21 cellular contexts compared by ENCODE assay signal in genomic region chr7:155761162-155761561, GRCh38. TPM values are rescaled to one million over a fixed set of nuclear protein-coding genes. Genes with fewer than 3 reads are reported as not detected.
DNase-seq lines count a peak whose midpoint lies in the region; ATAC-seq and TF ChIP-seq lines count a peak whose summit lies in the region.
"Had no signal": no experiment of that assay in that cellular context is flagged by ENCODE, and none has a peak within 500 bp of the region (broad histone marks: within the 10 kb centered on the region; RNA-seq: fewer than 3 reads in every experiment).

No MANE protein-coding gene starts in this region.

- DNase-seq in CD1c-positive myeloid dendritic cell (ENCODE audit: extremely low spot score) (peak; percentile 78), DND-41 (no peak), transverse colon (no peak), GM10248 (ENCODE audit: extremely low spot score) (no peak)
- no peak for DNase-seq in effector memory CD8-positive, alpha-beta T cell
- DNase-seq: activated CD8-positive, alpha-beta memory T cell treated with anti-CD3 and anti-CD28 coated beads for 24 hours; activated effector memory CD4-positive, alpha-beta T cell treated with anti-CD3 and anti-CD28 coated beads, Interleukin-2, amount 50 U/mL, for 16 hours; aorta; BE2C; DMS79; islet precursor cell; mammary epithelial cell; NCI-H1930; NCI-H446; psoas muscle; tibial artery had no signal

- TF ChIP-seq POLR2A in transverse colon (IDR thresholded peaks at IDR 0.05), result no peak

- H3K9me3 Mint-ChIP-seq in effector memory CD8-positive, alpha-beta T cell, result no peaks in the 10 kb centered on the region
- H3K9me3 Mint-ChIP-seq: nephron had no signal

- in situ Hi-C loops in transverse colon (cut with MboI; ENCODE audit: low pct_ligation_motif_present in 1 of 4, low pct_unique_long_range_greater_than_20kb in 1 of 4, low sequenced_read_pairs in 3 of 4), result loop anchor here in 3 of 4 donors (10.0 to 25.0 kb wide), 2 partner anchors 166 to 374 kb away; no protein-coding TSS in a partner anchor

- TF ChIP-seq EP300 in transverse colon (IDR thresholded peaks at IDR 0.05; ENCODE audit: low read depth), result no peak

- no peaks in the 10 kb centered on the region for H3K9me2 ChIP-seq in OCI-LY1 (ENCODE audit: low read depth, low read length)

- WGBS in transverse colon (ENCODE audit: low coverage in 1 of 2), 2 donors, result 89 to 90% methylated on average over 5 of the region's 5 CpGs

- H3F3A ChIP-seq in OCI-LY1 (ENCODE audit: insufficient read depth, low read length), result no peaks in the 10 kb centered on the region

- TF ChIP-seq CTCF in DND-41 (IDR thresholded peaks at IDR 0.05; ENCODE audit: borderline replicate concordance, extremely low read depth, low read length, poor library complexity, severe bottlenecking) (no peak), OCI-LY1 (IDR thresholded peaks at IDR 0.05; ENCODE audit: low read length) (no peak), transverse colon (IDR thresholded peaks at IDR 0.05) (no peak), GM10248 (IDR thresholded peaks at IDR 0.05; ENCODE audit: control extremely low read depth, extremely low read depth, low read depth, missing control alignments) (no peak)

- H3K4me3 ChIP-seq in DND-41 (ENCODE audit: low read depth in 1 of 2, low read length in 2 of 2) (no peak overlapping the region), OCI-LY1 (ENCODE audit: low read depth, low read length, poor library complexity, severe bottlenecking) (no peak overlapping the region), transverse colon (no peak overlapping the region)
- H3K4me3 ChIP-seq: psoas muscle, SK-N-MC, tibial artery had no signal

- H3K79me2 ChIP-seq in DND-41 (ENCODE audit: insufficient read depth, low read length) (peaks cover 84% of the 10 kb centered on the region), OCI-LY1 (ENCODE audit: insufficient read depth, low read length) (peaks cover 62% of the 10 kb centered on the region)

- H2AFZ ChIP-seq in DND-41 (ENCODE audit: low read depth, low read length) (no peak overlapping the region), OCI-LY1 (ENCODE audit: low read length) (no peak overlapping the region)

- H4K20me1 ChIP-seq in DND-41 (ENCODE audit: insufficient read depth, low read length) (peaks cover 19% of the 10 kb centered on the region; the same call in 1 of the 2 replicates), OCI-LY1 (ENCODE audit: insufficient read depth, low read length) (no peaks in the 10 kb centered on the region)

- intact Hi-C loops in transverse colon (cut with DNase I; ENCODE audit: low total_unique reads), result loop anchor here (10.0 kb wide), 1 partner anchor 166 kb away; no protein-coding TSS in a partner anchor

- no peaks in the 10 kb centered on the region for H3K9me3 ChIP-seq in DND-41 (ENCODE audit: insufficient read depth, low read length, severe bottlenecking)
- peaks cover 13% of the 10 kb centered on the region; the same call in 1 of the 2 replicates for H3K9me3 ChIP-seq in OCI-LY1 (ENCODE audit: low read length)
- no peaks in the 10 kb centered on the region for H3K9me3 ChIP-seq in transverse colon
- H3K9me3 ChIP-seq: BE2C, psoas muscle, tibial artery had no signal

- H3K4me3 Mint-ChIP-seq in effector memory CD8-positive, alpha-beta T cell, result no peak overlapping the region
- H3K4me3 Mint-ChIP-seq: nephron had no signal

- CTCF ChIA-PET in GM10248 (lab: Yijun Ruan, JAX), result interaction anchor here (1.5 to 2.3 kb wide), 2 partner anchors 38 to 163 kb away, joined by 3 to 7 read pairs; no protein-coding TSS in a partner anchor

- H3K27ac ChIP-seq in DND-41 (ENCODE audit: low read length) (peak overlapping the region; percentile 97), OCI-LY1 (ENCODE audit: low read depth, low read length, poor library complexity, severe bottlenecking) (peak overlapping the region; percentile 91), transverse colon (no peak overlapping the region)
- H3K27ac ChIP-seq: psoas muscle, SK-N-MC, tibial artery, VCaP had no signal

- H3K27me3 ChIP-seq in DND-41 (ENCODE audit: insufficient read depth, low read length, poor library complexity) (no peaks in the 10 kb centered on the region), OCI-LY1 (ENCODE audit: insufficient read depth, low read length) (no peaks in the 10 kb centered on the region), transverse colon (no peaks in the 10 kb centered on the region)
- H3K27me3 ChIP-seq: BE2C, tibial artery had no signal

- H3K36me3 Mint-ChIP-seq in effector memory CD8-positive, alpha-beta T cell (ENCODE audit: insufficient read depth), result peaks cover 45% of the 10 kb centered on the region

- peaks cover 47 to 59% of the 10 kb centered on the region in 2 donors for H3K4me1 Mint-ChIP-seq in effector memory CD8-positive, alpha-beta T cell (ENCODE audit: low read depth in 2 of 2)

- H3K27me3 Mint-ChIP-seq in effector memory CD8-positive, alpha-beta T cell, result no peaks in the 10 kb centered on the region

- H3K36me3 ChIP-seq in DND-41 (ENCODE audit: insufficient read depth, low read length), result peaks cover 69% of the 10 kb centered on the region
- H3K36me3 ChIP-seq in OCI-LY1 (ENCODE audit: insufficient read depth, low read length), result peaks cover 89% of the 10 kb centered on the region
- H3K36me3 ChIP-seq in transverse colon, result peaks cover 0 to 19% (median 8%) of the 10 kb centered on the region in 4 donors

- H3K4me1 ChIP-seq in DND-41 (ENCODE audit: insufficient read depth, low read length), result peaks cover 77% of the 10 kb centered on the region
- peaks cover 51% of the 10 kb centered on the region for H3K4me1 ChIP-seq in OCI-LY1 (ENCODE audit: insufficient read depth, low read length, severe bottlenecking)
- H3K4me1 ChIP-seq in transverse colon, result peaks cover 0 to 43% (median 6%) of the 10 kb centered on the region in 4 donors
- H3K4me1 ChIP-seq: BE2C had no signal

- ATAC-seq in DND-41 (ENCODE audit: insufficient read depth, low read depth) (no peak), GM18867 (IDR thresholded peaks at IDR 0.05; ENCODE audit: unreplicated experiment) (no peak)
- ATAC-seq in effector memory CD8-positive, alpha-beta T cell (replicated peaks), result no peak

- H3K9ac ChIP-seq in DND-41 (ENCODE audit: low read depth, low read length) (peak overlapping the region; percentile 71; the same call in 1 of the 2 replicates), OCI-LY1 (ENCODE audit: low read length) (no peak overlapping the region)

- peak overlapping the region; percentile 27 to 83 for H3K27ac Mint-ChIP-seq in effector memory CD8-positive, alpha-beta T cell
- H3K27ac Mint-ChIP-seq: nephron had no signal

- peak overlapping the region; percentile 37 for H3K4me2 ChIP-seq in DND-41 (ENCODE audit: insufficient read depth, low read length)
- H3K4me2 ChIP-seq in OCI-LY1 (ENCODE audit: low read length), result no peak overlapping the region

- POLR2A ChIA-PET in GM10248 (lab: Yijun Ruan, JAX), result no interaction called here

RNA-seq across cellular contexts. Expression of gene SHH, which starts 51.1 kb away (rescaled TPM):
- total RNA-seq in transverse colon, result 1 to 10 TPM in 3 of 4 donors, under 1 TPM in 1; 0.40 to 3.7 (median 2.0) TPM
- total RNA-seq: mammary epithelial cell, psoas muscle had no signal

Comparison
In these comparisons a context has a peak if more than half of its experiments do, and no peak if none do; other contexts are left out.
1. H3K27ac ChIP-seq: peak in DND-41 (single experiment) and OCI-LY1 (single experiment); none in transverse colon (0 of 4).